10 cellular contexts compared by ENCODE assay signal in the genomic region with DNA sequence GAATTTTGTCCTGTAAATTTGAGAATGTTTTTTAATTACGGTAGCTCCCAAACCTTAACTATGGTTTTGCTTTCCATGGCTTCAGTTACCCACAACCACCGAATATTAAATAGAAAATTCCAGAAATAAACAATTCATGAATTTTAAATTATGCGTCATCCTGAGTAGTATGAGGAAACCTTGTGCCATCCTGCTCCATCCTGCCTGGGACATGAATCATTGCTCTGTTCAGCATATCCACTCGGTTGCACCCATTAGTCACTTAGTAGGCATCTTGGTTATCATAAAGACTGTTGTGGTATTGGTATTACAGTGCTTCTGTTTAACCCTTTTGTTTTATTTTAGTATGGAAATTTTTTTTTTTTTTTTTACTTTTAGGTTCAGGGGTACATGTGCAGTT. TPM values are rescaled to one million over a fixed set of nuclear protein-coding genes. Genes with fewer than 3 reads are reported as not detected.
DNase-seq lines count a peak whose midpoint lies in the region; ATAC-seq, FAIRE-seq and TF ChIP-seq lines count a peak whose summit lies in the region.
"Had no signal": no experiment of that assay in that cellular context is flagged by ENCODE, and none has a peak within 500 bp of the region (broad histone marks: within the 10 kb centered on the region; RNA-seq: fewer than 3 reads in every experiment).

No MANE protein-coding gene starts in this region.

- H3K9me3 Mint-ChIP-seq in naive B cell, result no peaks in the 10 kb centered on the region
- H3K9me3 Mint-ChIP-seq in CD4-positive, alpha-beta memory T cell, result no peaks in the 10 kb centered on the region

- ATAC-seq in naive B cell (ENCODE audit: low read depth in 2 of 2) (no peak), HG02938 (IDR thresholded peaks at IDR 0.05; ENCODE audit: unreplicated experiment) (no peak)

- H3K27me3 Mint-ChIP-seq in naive B cell, result no peaks in the 10 kb centered on the region
- H3K27me3 Mint-ChIP-seq in CD4-positive, alpha-beta memory T cell, result no peaks in the 10 kb centered on the region

- CTCF ChIA-PET in CD4-positive, alpha-beta memory T cell (lab: Charles Lee; ENCODE audit: partially characterized antibody), result interaction anchor here (1.0 to 1.6 kb wide), 2 partner anchors 10 to 34 kb away, joined by 3 read pairs; no protein-coding TSS in a partner anchor

- H3K27ac ChIP-seq in ovary, result no peak overlapping the region
- H3K27ac ChIP-seq in CD4-positive, alpha-beta memory T cell (ENCODE audit: low read depth, low read length), result no peak overlapping the region

- no peak overlapping the region for H3K4me3 ChIP-seq in bronchial epithelial cell (ENCODE audit: low read depth, low read length)
- no peak overlapping the region for H3K4me3 ChIP-seq in ovary
- no peak overlapping the region for H3K4me3 ChIP-seq in CD4-positive, alpha-beta memory T cell (ENCODE audit: low read length in 2 of 2)
- H3K4me3 ChIP-seq: skin epidermis had no signal

- no peaks in the 10 kb centered on the region for H3K9me3 ChIP-seq in ovary
- H3K9me3 ChIP-seq in CD4-positive, alpha-beta memory T cell (ENCODE audit: control insufficient read depth in 1 of 2, low read length in 2 of 2), result no peaks in the 10 kb centered on the region

- peaks cover 44 to 64% (median 53%) of the 10 kb centered on the region in 3 donors for H3K4me1 Mint-ChIP-seq in naive B cell
- H3K4me1 Mint-ChIP-seq in CD4-positive, alpha-beta memory T cell, result peaks cover 55 to 84% (median 70%) of the 10 kb centered on the region in 4 donors

- DNase-seq in AG20443 (ENCODE audit: low spot score) (peak; percentile 80), HTR-8/SVneo (ENCODE audit: insufficient read length, low spot score) (peak; percentile 94), bronchial epithelial cell (ENCODE audit: low read depth) (peak; percentile 98), naive B cell (no peak), ovary (no peak), posterior cingulate gyrus (no peak)
- no peak for DNase-seq in CD4-positive, alpha-beta memory T cell
- DNase-seq: NCI-H2227 treated with DMSO at 0.1 percent for 48 hours had no signal

- FAIRE-seq in HTR-8/SVneo (lab: Jason Lieb, UNC), result peak; percentile 96
- no peak for FAIRE-seq in bronchial epithelial cell (lab: Jason Lieb, UNC)

- H3K27me3 ChIP-seq in bronchial epithelial cell (ENCODE audit: control insufficient read depth, insufficient read depth, low read length) (no peaks in the 10 kb centered on the region), ovary (no peaks in the 10 kb centered on the region)
- H3K27me3 ChIP-seq in CD4-positive, alpha-beta memory T cell (ENCODE audit: insufficient read depth, low read length), result no peaks in the 10 kb centered on the region

- 72 to 82% (median 76%) methylated on average over 4 of the region's 4 CpGs for WGBS in ovary, 3 donors

- TF ChIP-seq EP300 in ovary (IDR thresholded peaks at IDR 0.05), result no peak

- POLR2A ChIA-PET in CD4-positive, alpha-beta memory T cell (lab: Charles Lee; ENCODE audit: partially characterized antibody), result no interaction called here

- H3K36me3 Mint-ChIP-seq in naive B cell, result peaks cover 8 to 11% of the 10 kb centered on the region in 2 donors
- H3K36me3 Mint-ChIP-seq in CD4-positive, alpha-beta memory T cell, result peaks cover 44 to 73% of the 10 kb centered on the region in 2 donors

- intact Hi-C loops in ovary (cut with DNase I), result no loop called here
- intact Hi-C loops in CD4-positive, alpha-beta memory T cell (cut with micrococcal nuclease), result no loop called here
- intact Hi-C loops in posterior cingulate gyrus (cut with DNase I), result no loop called here

- H3K36me3 ChIP-seq in bronchial epithelial cell (ENCODE audit: control insufficient read depth, insufficient read depth, low read length), result no peaks in the 10 kb centered on the region
- no peaks in the 10 kb centered on the region for H3K36me3 ChIP-seq in ovary
- H3K36me3 ChIP-seq in CD4-positive, alpha-beta memory T cell (ENCODE audit: insufficient read depth, low read length), result peaks cover 15% of the 10 kb centered on the region

- no peak for TF ChIP-seq POLR2A in ovary (IDR thresholded peaks at IDR 0.05)

- TF ChIP-seq CTCF in bronchial epithelial cell (IDR thresholded peaks at IDR 0.05; ENCODE audit: insufficient read depth, low read length, severe bottlenecking) (no peak), ovary (IDR thresholded peaks at IDR 0.05) (no peak)

- H3K4me3 Mint-ChIP-seq in naive B cell, result peak overlapping the region in 1 of 8 donors; percentile 74
- peak overlapping the region in 1 of 8 donors; percentile 5 for H3K4me3 Mint-ChIP-seq in CD4-positive, alpha-beta memory T cell

- peak overlapping the region in 5 of 6 donors; percentile 12 to 74 (median 60) for H3K27ac Mint-ChIP-seq in naive B cell
- peak overlapping the region in 1 of 7 donors; percentile 48 for H3K27ac Mint-ChIP-seq in CD4-positive, alpha-beta memory T cell

- peaks cover 1% of the 10 kb centered on the region for H3K4me1 ChIP-seq in ovary (ENCODE audit: insufficient read depth)
- H3K4me1 ChIP-seq in CD4-positive, alpha-beta memory T cell (ENCODE audit: insufficient read depth, low read length), result peaks cover 60% of the 10 kb centered on the region

RNA-seq across cellular contexts. Expression of a gene that starts 39.7 kb away (rescaled TPM):
- total RNA-seq in bronchial epithelial cell, result 0.53 and 0.90 TPM in 2 replicates
- under 1 TPM in 4 of 6 donors, not detected in 2; 0.06 to 0.26 (median 0.20) TPM for polyA plus RNA-seq in naive B cell (ENCODE audit: low read depth in 6 of 6)
- total RNA-seq in ovary, result not detected
- polyA plus RNA-seq in ovary, result under 1 TPM; 0.02 to 0.80 TPM
- under 1 TPM in 1 of 2 experiments, not detected in 1; 0.09 TPM for total RNA-seq in CD4-positive, alpha-beta memory T cell
- under 1 TPM in 1 of 2 donors, not detected in 1; 0.16 TPM for polyA plus RNA-seq in CD4-positive, alpha-beta memory T cell

RNA-seq across cellular contexts. Expression of a gene that starts 53.7 kb away (rescaled TPM):
- total RNA-seq in bronchial epithelial cell, result 0.79 and 4.1 TPM in 2 replicates
- polyA plus RNA-seq in naive B cell (ENCODE audit: low read depth in 6 of 6), result not detected
- not detected for total RNA-seq in ovary
- polyA plus RNA-seq in ovary, result not detected
- not detected for total RNA-seq in CD4-positive, alpha-beta memory T cell
- not detected for polyA plus RNA-seq in CD4-positive, alpha-beta memory T cell

Comparison
In these comparisons a context has a peak if more than half of its experiments do, and no peak if none do; other contexts are left out.
1. DNase-seq: peak in AG20443 (single experiment), HTR-8/SVneo (single experiment) and bronchial epithelial cell (single experiment); none in naive B cell (single experiment), ovary (0 of 5), CD4-positive, alpha-beta memory T cell (0 of 5) and posterior cingulate gyrus (0 of 10).